1 cellular context compared by ENCODE assay signal in the genomic region with DNA sequence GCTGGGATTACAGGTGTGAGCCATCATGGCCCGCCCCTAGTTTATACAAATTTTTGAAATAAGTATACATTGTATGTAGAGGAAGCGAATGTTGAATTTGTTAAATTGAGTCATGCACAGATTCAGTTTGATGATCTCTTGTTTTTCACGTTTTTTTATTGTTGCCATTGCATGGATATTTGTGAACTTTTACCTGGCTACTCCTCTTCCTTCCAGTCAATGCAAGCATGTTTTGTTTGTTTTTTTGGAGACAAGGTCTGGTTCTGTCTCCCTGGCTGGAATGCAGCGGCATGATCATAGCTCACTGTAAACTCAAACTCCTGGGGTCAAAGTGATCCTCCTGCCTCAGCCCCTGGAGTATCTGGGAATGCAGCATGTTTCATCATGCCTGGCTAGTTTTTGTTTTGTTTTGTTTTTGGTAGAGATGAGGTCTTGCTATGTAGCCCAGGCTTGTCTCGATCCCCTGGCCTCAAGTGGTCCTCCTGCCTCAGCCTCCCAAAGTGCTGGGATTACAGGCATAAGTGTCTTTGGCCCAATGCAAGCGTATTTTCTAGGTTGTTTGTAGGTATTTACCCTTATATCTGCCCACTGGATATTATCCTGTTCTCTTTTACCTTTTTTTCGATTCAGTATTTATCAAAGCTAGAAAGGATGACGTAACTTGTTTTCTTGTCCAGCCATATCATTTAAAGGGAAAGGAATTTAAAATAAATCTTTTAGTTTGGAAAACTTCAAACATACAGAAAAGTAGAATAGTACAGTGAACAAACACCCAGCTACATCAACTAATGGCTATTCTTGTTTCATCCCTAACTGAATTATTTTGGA.
TF ChIP-seq lines count a peak whose summit lies in the region.

No MANE protein-coding gene starts in this region.

TF ChIP-seq in HepG2, 621 proteins besides CTCF, POLR2A, EP300 and RAD21 (continued from another document and continues in another):
- TF ChIP-seq ZBTB39 (CRISPR knock-in tag; IDR thresholded peaks at IDR 0.05) (no peak), THRA (CRISPR knock-in tag; IDR thresholded peaks at IDR 0.05; ENCODE audit: borderline replicate concordance) (peak; percentile 92; the same call in 1 of the 2 replicates), ZNF747 (CRISPR knock-in tag; IDR thresholded peaks at IDR 0.05; ENCODE audit: borderline replicate concordance) (peak; percentile 69; the same call in 1 of the 2 replicates), ZNF543 (CRISPR knock-in tag; IDR thresholded peaks at IDR 0.05) (no peak), ARNTL (CRISPR knock-in tag; IDR thresholded peaks at IDR 0.05) (0 out of 2 replicates have a peak, but pooled peaks have one; percentile 65), ZEB1 (IDR thresholded peaks at IDR 0.05; ENCODE audit: insufficient replicate concordance, low read depth) (peak; percentile 95), ZNF784 (CRISPR knock-in tag; IDR thresholded peaks at IDR 0.05; ENCODE audit: borderline replicate concordance) (no peak), ATF6 (CRISPR knock-in tag; conservative IDR thresholded peaks at IDR 0.05) (0 out of 2 replicates have a peak, but pooled peaks have one; percentile 30), GATAD1 (CRISPR knock-in tag; IDR thresholded peaks at IDR 0.05) (peak; percentile 68; the same call in 1 of the 2 replicates), KDM4B (CRISPR knock-in tag; IDR thresholded peaks at IDR 0.05) (peak; percentile 87), POLR2AphosphoS2 (IDR thresholded peaks at IDR 0.05; ENCODE audit: low read depth, low read length) (no peak), ARNT2 (CRISPR knock-in tag; IDR thresholded peaks at IDR 0.05; ENCODE audit: low read depth) (no peak)
- TF ChIP-seq, protein P1, sequence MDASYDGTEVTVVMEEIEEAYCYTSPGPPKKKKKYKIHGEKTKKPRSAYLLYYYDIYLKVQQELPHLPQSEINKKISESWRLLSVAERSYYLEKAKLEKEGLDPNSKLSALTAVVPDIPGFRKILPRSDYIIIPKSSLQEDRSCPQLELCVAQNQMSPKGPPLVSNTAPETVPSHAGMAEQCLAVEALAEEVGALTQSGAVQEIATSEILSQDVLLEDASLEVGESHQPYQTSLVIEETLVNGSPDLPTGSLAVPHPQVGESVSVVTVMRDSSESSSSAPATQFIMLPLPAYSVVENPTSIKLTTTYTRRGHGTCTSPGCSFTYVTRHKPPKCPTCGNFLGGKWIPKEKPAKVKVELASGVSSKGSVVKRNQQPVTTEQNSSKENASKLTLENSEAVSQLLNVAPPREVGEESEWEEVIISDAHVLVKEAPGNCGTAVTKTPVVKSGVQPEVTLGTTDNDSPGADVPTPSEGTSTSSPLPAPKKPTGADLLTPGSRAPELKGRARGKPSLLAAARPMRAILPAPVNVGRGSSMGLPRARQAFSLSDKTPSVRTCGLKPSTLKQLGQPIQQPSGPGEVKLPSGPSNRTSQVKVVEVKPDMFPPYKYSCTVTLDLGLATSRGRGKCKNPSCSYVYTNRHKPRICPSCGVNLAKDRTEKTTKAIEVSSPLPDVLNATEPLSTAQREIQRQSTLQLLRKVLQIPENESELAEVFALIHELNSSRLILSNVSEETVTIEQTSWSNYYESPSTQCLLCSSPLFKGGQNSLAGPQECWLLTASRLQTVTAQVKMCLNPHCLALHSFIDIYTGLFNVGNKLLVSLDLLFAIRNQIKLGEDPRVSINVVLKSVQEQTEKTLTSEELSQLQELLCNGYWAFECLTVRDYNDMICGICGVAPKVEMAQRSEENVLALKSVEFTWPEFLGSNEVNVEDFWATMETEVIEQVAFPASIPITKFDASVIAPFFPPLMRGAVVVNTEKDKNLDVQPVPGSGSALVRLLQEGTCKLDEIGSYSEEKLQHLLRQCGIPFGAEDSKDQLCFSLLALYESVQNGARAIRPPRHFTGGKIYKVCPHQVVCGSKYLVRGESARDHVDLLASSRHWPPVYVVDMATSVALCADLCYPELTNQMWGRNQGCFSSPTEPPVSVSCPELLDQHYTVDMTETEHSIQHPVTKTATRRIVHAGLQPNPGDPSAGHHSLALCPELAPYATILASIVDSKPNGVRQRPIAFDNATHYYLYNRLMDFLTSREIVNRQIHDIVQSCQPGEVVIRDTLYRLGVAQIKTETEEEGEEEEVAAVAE (CRISPR knock-in tag; IDR thresholded peaks at IDR 0.05; ENCODE audit: borderline replicate concordance): peak; percentile 88
- TF ChIP-seq, protein P2, sequence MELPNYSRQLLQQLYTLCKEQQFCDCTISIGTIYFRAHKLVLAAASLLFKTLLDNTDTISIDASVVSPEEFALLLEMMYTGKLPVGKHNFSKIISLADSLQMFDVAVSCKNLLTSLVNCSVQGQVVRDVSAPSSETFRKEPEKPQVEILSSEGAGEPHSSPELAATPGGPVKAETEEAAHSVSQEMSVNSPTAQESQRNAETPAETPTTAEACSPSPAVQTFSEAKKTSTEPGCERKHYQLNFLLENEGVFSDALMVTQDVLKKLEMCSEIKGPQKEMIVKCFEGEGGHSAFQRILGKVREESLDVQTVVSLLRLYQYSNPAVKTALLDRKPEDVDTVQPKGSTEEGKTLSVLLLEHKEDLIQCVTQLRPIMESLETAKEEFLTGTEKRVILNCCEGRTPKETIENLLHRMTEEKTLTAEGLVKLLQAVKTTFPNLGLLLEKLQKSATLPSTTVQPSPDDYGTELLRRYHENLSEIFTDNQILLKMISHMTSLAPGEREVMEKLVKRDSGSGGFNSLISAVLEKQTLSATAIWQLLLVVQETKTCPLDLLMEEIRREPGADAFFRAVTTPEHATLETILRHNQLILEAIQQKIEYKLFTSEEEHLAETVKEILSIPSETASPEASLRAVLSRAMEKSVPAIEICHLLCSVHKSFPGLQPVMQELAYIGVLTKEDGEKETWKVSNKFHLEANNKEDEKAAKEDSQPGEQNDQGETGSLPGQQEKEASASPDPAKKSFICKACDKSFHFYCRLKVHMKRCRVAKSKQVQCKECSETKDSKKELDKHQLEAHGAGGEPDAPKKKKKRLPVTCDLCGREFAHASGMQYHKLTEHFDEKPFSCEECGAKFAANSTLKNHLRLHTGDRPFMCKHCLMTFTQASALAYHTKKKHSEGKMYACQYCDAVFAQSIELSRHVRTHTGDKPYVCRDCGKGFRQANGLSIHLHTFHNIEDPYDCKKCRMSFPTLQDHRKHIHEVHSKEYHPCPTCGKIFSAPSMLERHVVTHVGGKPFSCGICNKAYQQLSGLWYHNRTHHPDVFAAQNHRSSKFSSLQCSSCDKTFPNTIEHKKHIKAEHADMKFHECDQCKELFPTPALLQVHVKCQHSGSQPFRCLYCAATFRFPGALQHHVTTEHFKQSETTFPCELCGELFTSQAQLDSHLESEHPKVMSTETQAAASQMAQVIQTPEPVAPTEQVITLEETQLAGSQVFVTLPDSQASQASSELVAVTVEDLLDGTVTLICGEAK (IDR thresholded peaks at IDR 0.05): no peak
- TF ChIP-seq, protein P2 (CRISPR knock-in tag; IDR thresholded peaks at IDR 0.05): peak; percentile 20; the same call in 1 of the 2 replicates
- TF ChIP-seq, protein P3, sequence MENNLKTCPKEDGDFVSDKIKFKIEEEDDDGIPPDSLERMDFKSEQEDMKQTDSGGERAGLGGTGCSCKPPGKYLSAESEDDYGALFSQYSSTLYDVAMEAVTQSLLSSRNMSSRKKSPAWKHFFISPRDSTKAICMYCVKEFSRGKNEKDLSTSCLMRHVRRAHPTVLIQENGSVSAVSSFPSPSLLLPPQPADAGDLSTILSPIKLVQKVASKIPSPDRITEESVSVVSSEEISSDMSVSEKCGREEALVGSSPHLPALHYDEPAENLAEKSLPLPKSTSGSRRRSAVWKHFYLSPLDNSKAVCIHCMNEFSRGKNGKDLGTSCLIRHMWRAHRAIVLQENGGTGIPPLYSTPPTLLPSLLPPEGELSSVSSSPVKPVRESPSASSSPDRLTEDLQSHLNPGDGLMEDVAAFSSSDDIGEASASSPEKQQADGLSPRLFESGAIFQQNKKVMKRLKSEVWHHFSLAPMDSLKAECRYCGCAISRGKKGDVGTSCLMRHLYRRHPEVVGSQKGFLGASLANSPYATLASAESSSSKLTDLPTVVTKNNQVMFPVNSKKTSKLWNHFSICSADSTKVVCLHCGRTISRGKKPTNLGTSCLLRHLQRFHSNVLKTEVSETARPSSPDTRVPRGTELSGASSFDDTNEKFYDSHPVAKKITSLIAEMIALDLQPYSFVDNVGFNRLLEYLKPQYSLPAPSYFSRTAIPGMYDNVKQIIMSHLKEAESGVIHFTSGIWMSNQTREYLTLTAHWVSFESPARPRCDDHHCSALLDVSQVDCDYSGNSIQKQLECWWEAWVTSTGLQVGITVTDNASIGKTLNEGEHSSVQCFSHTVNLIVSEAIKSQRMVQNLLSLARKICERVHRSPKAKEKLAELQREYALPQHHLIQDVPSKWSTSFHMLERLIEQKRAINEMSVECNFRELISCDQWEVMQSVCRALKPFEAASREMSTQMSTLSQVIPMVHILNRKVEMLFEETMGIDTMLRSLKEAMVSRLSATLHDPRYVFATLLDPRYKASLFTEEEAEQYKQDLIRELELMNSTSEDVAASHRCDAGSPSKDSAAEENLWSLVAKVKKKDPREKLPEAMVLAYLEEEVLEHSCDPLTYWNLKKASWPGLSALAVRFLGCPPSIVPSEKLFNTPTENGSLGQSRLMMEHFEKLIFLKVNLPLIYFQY (CRISPR knock-in tag; IDR thresholded peaks at IDR 0.05; ENCODE audit: borderline replicate concordance): no peak; the same call in 1 of the 2 replicates
- TF ChIP-seq, protein P4, sequence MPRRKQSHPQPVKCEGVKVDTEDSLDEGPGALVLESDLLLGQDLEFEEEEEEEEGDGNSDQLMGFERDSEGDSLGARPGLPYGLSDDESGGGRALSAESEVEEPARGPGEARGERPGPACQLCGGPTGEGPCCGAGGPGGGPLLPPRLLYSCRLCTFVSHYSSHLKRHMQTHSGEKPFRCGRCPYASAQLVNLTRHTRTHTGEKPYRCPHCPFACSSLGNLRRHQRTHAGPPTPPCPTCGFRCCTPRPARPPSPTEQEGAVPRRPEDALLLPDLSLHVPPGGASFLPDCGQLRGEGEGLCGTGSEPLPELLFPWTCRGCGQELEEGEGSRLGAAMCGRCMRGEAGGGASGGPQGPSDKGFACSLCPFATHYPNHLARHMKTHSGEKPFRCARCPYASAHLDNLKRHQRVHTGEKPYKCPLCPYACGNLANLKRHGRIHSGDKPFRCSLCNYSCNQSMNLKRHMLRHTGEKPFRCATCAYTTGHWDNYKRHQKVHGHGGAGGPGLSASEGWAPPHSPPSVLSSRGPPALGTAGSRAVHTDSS (CRISPR knock-in tag; conservative IDR thresholded peaks at IDR 0.05): no peak
